Comparison of ENCODE assay signal across 1 cellular context in genomic region chr7:35004531-35005096, GRCh38.
TF ChIP-seq lines count a peak whose summit lies in the region.

No MANE protein-coding gene starts in this region.

TF ChIP-seq in H1, 55 proteins besides CTCF, POLR2A, EP300 and RAD21 (continued from another document):
- no peak for TF ChIP-seq ATF2 (IDR thresholded peaks at IDR 0.05; ENCODE audit: low read length)
